In the genomic region with DNA sequence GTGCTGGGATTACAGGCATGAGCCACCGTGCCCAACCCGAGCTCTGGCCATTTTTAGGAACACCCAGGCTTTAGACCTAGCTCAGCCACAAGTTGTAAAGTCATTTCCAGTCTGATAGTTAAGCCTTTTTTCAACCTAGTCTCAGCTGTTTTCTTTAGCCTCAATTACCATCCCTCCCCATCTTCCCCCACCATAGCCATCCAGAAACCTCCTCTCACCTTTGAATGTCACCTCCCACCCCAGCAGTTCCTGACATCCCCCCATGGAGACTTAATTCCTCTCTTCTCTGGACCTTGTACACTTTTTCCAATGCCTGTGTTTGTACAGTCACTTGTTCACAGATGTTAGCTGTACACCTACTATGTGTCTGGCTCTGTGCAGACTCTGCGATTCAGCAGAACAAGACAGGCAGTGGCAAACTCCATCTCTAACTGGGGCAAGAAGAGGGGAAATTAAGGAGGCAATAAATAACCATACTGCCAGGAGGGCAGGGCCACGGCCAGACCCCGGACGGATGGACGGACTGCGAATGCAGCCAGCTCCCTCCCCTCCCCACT, we compare ENCODE assay signal across 21 cellular contexts. TPM values are rescaled to one million over a fixed set of nuclear protein-coding genes. Genes with fewer than 3 reads are reported as not detected.
DNase-seq lines count a peak whose midpoint lies in the region; ATAC-seq and TF ChIP-seq lines count a peak whose summit lies in the region.
"Had no signal": no experiment of that assay in that cellular context is flagged by ENCODE, and none has a peak within 500 bp of the region (broad histone marks: within the 10 kb centered on the region; RNA-seq: fewer than 3 reads in every experiment).

No MANE protein-coding gene starts in this region.

- peak overlapping the region; percentile 44 to 90 (median 74) for H3K4me2 ChIP-seq in BLaER1 treated with 17β-estradiol and CSF1 and Interleukin-3, amounts not matched to agents 10 nM and 100 nM
- H3K4me2 ChIP-seq: hepatocyte had no signal

- no peaks in the 10 kb centered on the region for H3K9me3 ChIP-seq in BLaER1 treated with 17β-estradiol and CSF1 and Interleukin-3, amounts not matched to agents 10 nM and 100 nM (replicated peaks in 1 of 11)
- no peaks in the 10 kb centered on the region for H3K9me3 ChIP-seq in neutrophil
- H3K9me3 ChIP-seq: BE2C, esophagus muscularis mucosa, right atrium auricular region, upper lobe of left lung had no signal

- no peaks in the 10 kb centered on the region for H3K36me3 Mint-ChIP-seq in HFFc6 (ENCODE audit: low read depth)
- H3K36me3 Mint-ChIP-seq in central memory CD8-positive, alpha-beta T cell (ENCODE audit: insufficient read depth): peaks cover 6% of the 10 kb centered on the region
- no peaks in the 10 kb centered on the region for H3K36me3 Mint-ChIP-seq in progenitor cell of endocrine pancreas (ENCODE audit: insufficient read depth)
- H3K36me3 Mint-ChIP-seq in endothelial cell (ENCODE audit: low read depth, unreplicated experiment): peaks cover 4% of the 10 kb centered on the region

- no peak for DNase-seq in HFFc6
- DNase-seq in central memory CD8-positive, alpha-beta T cell (ENCODE audit: low spot score in 2 of 2): no peak
- no peak for DNase-seq in progenitor cell of endocrine pancreas (ENCODE audit: low spot score, unreplicated experiment)
- DNase-seq in retina: no peak
- no peak for DNase-seq in endothelial cell (ENCODE audit: low spot score)
- no peak for DNase-seq in T-helper 1 cell
- DNase-seq: activated effector memory CD4-positive, alpha-beta T cell treated with Interleukin-2 at 50 U/mL for 16 hours; aorta; BE2C; dermis blood vessel endothelial cell; DND-41; NCI-H1105 treated with DMSO at 0.1 percent for 48 hours had no signal

- H3K36me3 ChIP-seq in BLaER1 treated with 17β-estradiol and CSF1 and Interleukin-3, amounts not matched to agents 10 nM and 100 nM: no peaks in the 10 kb centered on the region
- H3K36me3 ChIP-seq in neutrophil: no peaks in the 10 kb centered on the region
- H3K36me3 ChIP-seq: BE2C, esophagus muscularis mucosa, right atrium auricular region, upper lobe of left lung had no signal

- H3K9me3 Mint-ChIP-seq in HFFc6: no peaks in the 10 kb centered on the region
- no peaks in the 10 kb centered on the region for H3K9me3 Mint-ChIP-seq in central memory CD8-positive, alpha-beta T cell
- no peaks in the 10 kb centered on the region for H3K9me3 Mint-ChIP-seq in progenitor cell of endocrine pancreas (ENCODE audit: low read depth)
- no peaks in the 10 kb centered on the region for H3K9me3 Mint-ChIP-seq in endothelial cell (ENCODE audit: unreplicated experiment)

- peak overlapping the region in 8 of 11 experiments; percentile 37 to 63 (median 46); a peak in 16 of 22 replicates for H3K9ac ChIP-seq in BLaER1 treated with 17β-estradiol and CSF1 and Interleukin-3, amounts not matched to agents 10 nM and 100 nM

- peak overlapping the region; percentile 21; the same call in 1 of the 2 replicates for H3K4me3 Mint-ChIP-seq in HFFc6
- no peak overlapping the region for H3K4me3 Mint-ChIP-seq in central memory CD8-positive, alpha-beta T cell
- no peak overlapping the region for H3K4me3 Mint-ChIP-seq in progenitor cell of endocrine pancreas (ENCODE audit: low read depth)
- no peak overlapping the region for H3K4me3 Mint-ChIP-seq in endothelial cell (ENCODE audit: unreplicated experiment)

- H3K27ac Mint-ChIP-seq in HFFc6: no peak overlapping the region
- peak overlapping the region; percentile 39 for H3K27ac Mint-ChIP-seq in central memory CD8-positive, alpha-beta T cell (ENCODE audit: low read depth)
- no peak overlapping the region for H3K27ac Mint-ChIP-seq in progenitor cell of endocrine pancreas
- no peak overlapping the region for H3K27ac Mint-ChIP-seq in endothelial cell (ENCODE audit: unreplicated experiment)

- H3K27me3 Mint-ChIP-seq in HFFc6 (ENCODE audit: insufficient read depth): peaks cover 43% of the 10 kb centered on the region
- no peaks in the 10 kb centered on the region for H3K27me3 Mint-ChIP-seq in central memory CD8-positive, alpha-beta T cell
- no peaks in the 10 kb centered on the region for H3K27me3 Mint-ChIP-seq in progenitor cell of endocrine pancreas
- peaks cover 3% of the 10 kb centered on the region for H3K27me3 Mint-ChIP-seq in endothelial cell (ENCODE audit: unreplicated experiment)

- no peak overlapping the region for H3K4me3 ChIP-seq in BLaER1 treated with 17β-estradiol and CSF1 and Interleukin-3, amounts not matched to agents 10 nM and 100 nM
- H3K4me3 ChIP-seq in neutrophil (ENCODE audit: low read depth in 1 of 2, low read length in 1 of 2): peak overlapping the region; percentile 33 to 43
- H3K4me3 ChIP-seq: hepatocyte had no signal

- H4K20me1 ChIP-seq in BLaER1 treated with 17β-estradiol and CSF1 and Interleukin-3, amounts not matched to agents 10 nM and 100 nM: no peaks in the 10 kb centered on the region

- H3K4me1 ChIP-seq in BLaER1 treated with 17β-estradiol and CSF1 and Interleukin-3, amounts not matched to agents 10 nM and 100 nM: peaks cover 45 to 100% (median 97%) of the 10 kb centered on the region in 10 experiments
- H3K4me1 ChIP-seq in neutrophil (ENCODE audit: control insufficient read depth in 1 of 2, insufficient read depth in 1 of 2, low read depth in 1 of 2, low read length in 1 of 2): peaks cover 5 to 8% of the 10 kb centered on the region in 2 experiments
- H3K4me1 ChIP-seq: BE2C had no signal

- H3K27ac ChIP-seq in BLaER1 treated with 17β-estradiol and CSF1 and Interleukin-3, amounts not matched to agents 10 nM and 100 nM: peak overlapping the region in 10 of 11 experiments; percentile 41 to 91 (median 72); a peak in 20 of 22 replicates
- H3K27ac ChIP-seq in neutrophil: no peak overlapping the region
- H3K27ac ChIP-seq: esophagus muscularis mucosa, right atrium auricular region had no signal

- TF ChIP-seq CTCF in HFFc6 (IDR thresholded peaks at IDR 0.05) (no peak), neutrophil (IDR thresholded peaks at IDR 0.05) (no peak), progenitor cell of endocrine pancreas (IDR thresholded peaks at IDR 0.05; ENCODE audit: unreplicated experiment) (no peak), endothelial cell (IDR thresholded peaks at IDR 0.05; ENCODE audit: unreplicated experiment) (no peak)

- ATAC-seq in central memory CD8-positive, alpha-beta T cell (replicated peaks; ENCODE audit: extremely low read depth, poor library complexity, severe bottlenecking): no peak

- no peaks in the 10 kb centered on the region for H3K27me3 ChIP-seq in BLaER1 treated with 17β-estradiol and CSF1 and Interleukin-3, amounts not matched to agents 10 nM and 100 nM
- peaks cover 5% of the 10 kb centered on the region for H3K27me3 ChIP-seq in neutrophil
- H3K27me3 ChIP-seq: BE2C, esophagus muscularis mucosa, hepatocyte, right atrium auricular region, upper lobe of left lung had no signal

- H3K4me1 Mint-ChIP-seq in HFFc6 (ENCODE audit: low read depth) (peaks cover 6% of the 10 kb centered on the region; the same call in 1 of the 2 replicates), progenitor cell of endocrine pancreas (ENCODE audit: low read depth) (peaks cover 49% of the 10 kb centered on the region), endothelial cell (ENCODE audit: unreplicated experiment) (peaks cover 41% of the 10 kb centered on the region)
- peaks cover 29% of the 10 kb centered on the region for H3K4me1 Mint-ChIP-seq in central memory CD8-positive, alpha-beta T cell

RNA-seq across cellular contexts. Expression of a gene that starts 29.9 kb away (rescaled TPM):
- not detected for total RNA-seq in HFFc6 (2021; fragmentation: NEBNext Ultra II Directional; extraction: Animal tissue kit (Norgen Biotek cat#: 25700))
- total RNA-seq in progenitor cell of endocrine pancreas (7.1 and 8.4 TPM in 2 replicates), endothelial cell (ENCODE audit: unreplicated experiment) (0.18 TPM)
- total RNA-seq: activated CD8-positive, alpha-beta memory T cell treated with anti-CD3 and anti-CD28 coated beads for 36 hours; dermis blood vessel endothelial cell; myocyte; SK-MEL-5 had no signal

RNA-seq across cellular contexts. Expression of a gene that starts 57.7 kb away (rescaled TPM):
- 1 to 10 TPM; 1.4 to 2.5 (median 1.9) TPM for total RNA-seq in HFFc6 (2021; fragmentation: NEBNext Ultra II Directional; extraction: Animal tissue kit (Norgen Biotek cat#: 25700))
- total RNA-seq in progenitor cell of endocrine pancreas (87.3 and 101 TPM in 2 replicates), endothelial cell (ENCODE audit: unreplicated experiment) (45.4 TPM)

Comparison
In these comparisons a context has a peak if more than half of its experiments do, and no peak if none do; other contexts are left out.
1. H3K4me3 ChIP-seq: peak in neutrophil (2 of 2); none in BLaER1 treated with 17β-estradiol and CSF1 and Interleukin-3, amounts not matched to agents 10 nM and 100 nM (0 of 10).
2. RNA of a gene that starts 57.7 kb away (total RNA-seq): 87.3 to 101 TPM in progenitor cell of endocrine pancreas and 45.4 TPM in endothelial cell (single experiment); 1.4 to 2.5 TPM in HFFc6; every median in the first group is over 10 times any median in the second.